8 cellular contexts compared by ENCODE assay signal in genomic region chr3:32500880-32501784, GRCh38. TPM values are rescaled to one million over a fixed set of nuclear protein-coding genes. Genes with fewer than 3 reads are reported as not detected.
DNase-seq lines count a peak whose midpoint lies in the region; ATAC-seq, FAIRE-seq and TF ChIP-seq lines count a peak whose summit lies in the region.

No MANE protein-coding gene starts in this region.

- H2AFZ ChIP-seq in OCI-LY7 (ENCODE audit: low read length) = no peak overlapping the region

- TF ChIP-seq CTCF in OCI-LY7 (conservative IDR thresholded peaks at IDR 0.05; ENCODE audit: low read length) (no peak), epithelial cell of proximal tubule (conservative IDR thresholded peaks at IDR 0.05; ENCODE audit: low read depth, low read length) (no peak), pancreas (IDR thresholded peaks at IDR 0.05) (no peak)

- TSS peak; percentile 72 for BruUV-seq in OCI-LY7 (replicated peaks; lab: Mats Ljungman, UMichigan)

- POLR2A ChIA-PET in OCI-LY7 (lab: Charles Lee) = interaction anchor here (0.5 to 1.9 kb wide), 17 partner anchors 8 to 969 kb away, joined by 3 to 9 read pairs (median 3); partner anchors contain the start of gene STT3B

- no peaks in the 10 kb centered on the region for H3K9me2 ChIP-seq in OCI-LY7 (ENCODE audit: insufficient read depth, low read length)

- H3K4me2 ChIP-seq in OCI-LY7 (ENCODE audit: low read length) = peak overlapping the region; percentile 81

- H3K27ac ChIP-seq in OCI-LY7 (ENCODE audit: low read depth, low read length, poor library complexity, severe bottlenecking) = no peak overlapping the region
- H3K27ac ChIP-seq in pancreas = peak overlapping the region in 2 of 4 donors; percentile 96 to 97

- H4K20me1 ChIP-seq in OCI-LY7 (ENCODE audit: insufficient read depth, low read length) = peaks cover 14% of the 10 kb centered on the region; the same call in 1 of the 2 replicates

- intact Hi-C loops in OCI-LY7 (cut with micrococcal nuclease; ENCODE audit: unreplicated experiment) (no loop called here), pancreas (cut with DNase I) (no loop called here)

- H3K36me3 ChIP-seq in ES-I3 (ENCODE audit: insufficient read depth, low read length) (no peaks in the 10 kb centered on the region), OCI-LY7 (ENCODE audit: insufficient read depth, low read length) (peaks cover 6% of the 10 kb centered on the region), pancreas (no peaks in the 10 kb centered on the region)

- peak overlapping the region; percentile 87; the same call in 1 of the 2 replicates for H3K9ac ChIP-seq in ES-I3 (ENCODE audit: low read depth, low read length)

- H3K9me3 ChIP-seq in ES-I3 (ENCODE audit: control insufficient read depth, insufficient read depth, low read length) = no peaks in the 10 kb centered on the region
- H3K9me3 ChIP-seq in OCI-LY7 (ENCODE audit: low read length) = no peaks in the 10 kb centered on the region
- no peaks in the 10 kb centered on the region for H3K9me3 ChIP-seq in pancreas

- WGBS in pancreas, 2 donors = 75 to 80% methylated on average over 25 of the region's 25 CpGs

- peak overlapping the region; percentile 89 for H3K4me3 ChIP-seq in OCI-LY7 (ENCODE audit: low read depth, low read length, poor library complexity, severe bottlenecking)
- peak overlapping the region; percentile 95 for H3K4me3 ChIP-seq in epithelial cell of proximal tubule (ENCODE audit: low read depth, low read length)
- H3K4me3 ChIP-seq in pancreas = peak overlapping the region in 3 of 4 donors; percentile 72 to 95 (median 93)

- DNase-seq in OCI-LY7 (ENCODE audit: low spot score) (peak; percentile 28), epithelial cell of proximal tubule (ENCODE audit: low read depth) (no peak), pancreas (no peak), islet precursor cell (no peak)
- no peak for DNase-seq in stimulated activated CD4-positive, alpha-beta T cell treated with anti-CD3 and anti-CD28 coated beads, Interleukin-4, amount 100 ng/mL, for 1 hour

- H3K4me1 ChIP-seq in ES-I3 (ENCODE audit: insufficient read depth, low read length) (0 out of 2 replicates have a peak, but pooled peaks cover 5% of the 10 kb centered on the region), OCI-LY7 (ENCODE audit: insufficient read depth, low read length, poor library complexity, severe bottlenecking) (peaks cover 46% of the 10 kb centered on the region), pancreas (peaks cover 0 to 5% (median 0%) of the 10 kb centered on the region in 3 donors)

- H3K79me2 ChIP-seq in OCI-LY7 (ENCODE audit: insufficient read depth, low read depth, low read length) = peaks cover 33% of the 10 kb centered on the region; the same call in 1 of the 2 replicates

- no peaks in the 10 kb centered on the region for H3K27me3 ChIP-seq in pancreas

- FAIRE-seq in pancreas (lab: Jason Lieb, UNC) = no peak

- CTCF ChIA-PET in OCI-LY7 (lab: Charles Lee; ENCODE audit: unreplicated experiment) = interaction anchor here (0.6 kb wide), 1 partner anchor 1305 kb away, joined by 4 read pairs; no protein-coding TSS in a partner anchor

- ATAC-seq in pancreas (no peak), GM19035 (IDR thresholded peaks at IDR 0.05; ENCODE audit: unreplicated experiment) (no peak), GM21528 (IDR thresholded peaks at IDR 0.05; ENCODE audit: low FRiP score, unreplicated experiment) (no peak)

RNA-seq across cellular contexts. Expression of gene CMTM6, which starts 1.5 kb away (rescaled TPM):
- 16.0 and 26.2 TPM in 2 replicates for total RNA-seq in OCI-LY7 (2014; rRNA removed; shearing (Covaris generic))
- total RNA-seq in OCI-LY7 (2022) (33.5 and 36.0 TPM in 2 replicates), epithelial cell of proximal tubule (73.1 and 135 TPM in 2 replicates), pancreas (10 to 100 TPM in 4 of 6 donors, 1 to 10 TPM in 2; 8.4 to 34.0 (median 13.7) TPM)
- 10 to 100 TPM; 10.3 to 18.5 TPM for polyA plus RNA-seq in pancreas
